22 cellular contexts compared by ENCODE assay signal in the genomic region with DNA sequence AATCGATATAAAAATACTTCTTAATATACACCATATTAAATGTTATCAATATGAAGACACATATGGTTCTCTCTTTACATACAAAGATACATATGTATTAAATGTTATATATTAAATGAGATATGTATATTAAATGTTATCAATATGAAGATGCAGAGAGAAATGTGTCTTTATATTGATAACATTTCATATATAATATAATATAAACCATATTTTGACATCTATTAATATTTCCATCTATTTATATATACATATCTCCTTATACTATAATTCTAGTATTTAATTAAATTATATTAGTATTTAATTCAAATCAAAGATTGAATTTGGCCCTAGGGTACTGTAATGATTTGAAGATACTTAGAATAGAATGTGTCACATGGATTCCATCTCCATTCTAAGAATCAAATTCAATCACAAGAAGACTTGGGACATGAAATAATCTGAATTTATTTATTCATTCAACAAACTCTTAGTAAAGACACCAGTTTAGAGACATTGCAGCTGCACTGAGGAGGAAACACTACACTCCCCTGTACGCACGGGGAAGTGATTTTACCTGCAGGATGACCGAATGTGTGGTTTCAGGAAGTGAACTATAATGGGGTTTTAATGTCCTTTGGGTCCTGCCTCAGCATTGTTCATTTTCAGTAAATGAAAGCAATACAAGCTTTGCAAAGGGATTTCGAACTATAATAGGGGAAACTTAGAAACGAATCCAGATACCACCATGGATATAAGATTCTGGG.
"Had no signal": no experiment of that assay in that cellular context is flagged by ENCODE, and none has a peak within 500 bp of the region (broad histone marks: within the 10 kb centered on the region; RNA-seq: fewer than 3 reads in every experiment).

No MANE protein-coding gene starts in this region.

- H3K27me3 Mint-ChIP-seq: effector memory CD8-positive, alpha-beta T cell had no signal

- H3K27ac ChIP-seq: tibial artery had no signal

- DNase-seq: activated CD4-positive, alpha-beta T cell treated with anti-CD3 and anti-CD28 coated beads for 36 hours; activated CD8-positive, alpha-beta T cell treated with anti-CD3 and anti-CD28 coated beads for 36 hours; activated naive CD4-positive, alpha-beta T cell; activated naive CD8-positive, alpha-beta T cell treated with anti-CD3 and anti-CD28 coated beads for 36 hours; activated T-cell treated with anti-CD3 and anti-CD28 coated beads, Interleukin-2, amount 50 U/mL, for 1 hour; amniotic stem cell; effector memory CD8-positive, alpha-beta T cell; hypothalamus; islet precursor cell; mesendoderm; occipital lobe; retina; stimulated activated CD4-positive, alpha-beta T cell treated with anti-CD3 and anti-CD28 coated beads, Interleukin-12 subunit alpha, Interleukin-12 subunit beta, amount 100 ng/mL, for 4 hours; stimulated activated CD4-positive, alpha-beta T cell treated with anti-CD3 and anti-CD28 coated beads, Interleukin-1b, Interleukin-23, amount 100 ng/mL, for 48 hours; stimulated activated CD8-positive, alpha-beta memory T cell treated with anti-CD3 and anti-CD28 coated beads, Interleukin-4, amount 100 ng/mL, for 48 hours; stimulated activated naive CD4-positive, alpha-beta T cell treated with Interleukin-2 at 50 U/mL for 16 hours; substantia nigra; tibial artery had no signal

- H3K4me3 ChIP-seq: tibial artery had no signal

- FAIRE-seq: urothelium cell line had no signal

- H3K27ac Mint-ChIP-seq: activated CD4-positive, alpha-beta T cell treated with anti-CD3 and anti-CD28 coated beads for 36 hours; activated CD8-positive, alpha-beta T cell treated with anti-CD3 and anti-CD28 coated beads for 36 hours; activated naive CD8-positive, alpha-beta T cell treated with anti-CD3 and anti-CD28 coated beads for 36 hours; activated T-helper 17 cell treated with anti-CD3 and anti-CD28 coated beads, Interleukin-2, amount 50 U/mL, for 72 hours; effector memory CD8-positive, alpha-beta T cell; natural killer cell treated with Interleukin-12 subunit alpha and Interleukin-12 subunit beta and Interleukin-15 and Interleukin-18, amount 100 ng/mL, for 72 hours; WTC11 had no signal

- H3K4me1 ChIP-seq: tibial artery had no signal

- H3K4me3 Mint-ChIP-seq: activated CD4-positive, alpha-beta T cell treated with anti-CD3 and anti-CD28 coated beads for 36 hours; activated CD8-positive, alpha-beta T cell treated with anti-CD3 and anti-CD28 coated beads for 36 hours; activated naive CD8-positive, alpha-beta T cell treated with anti-CD3 and anti-CD28 coated beads for 36 hours; activated T-helper 17 cell treated with anti-CD3 and anti-CD28 coated beads, Interleukin-2, amount 50 U/mL, for 72 hours; effector memory CD8-positive, alpha-beta T cell; natural killer cell treated with Interleukin-12 subunit alpha and Interleukin-12 subunit beta and Interleukin-15 and Interleukin-18, amount 100 ng/mL, for 72 hours; WTC11 had no signal

- ATAC-seq: activated CD4-positive, alpha-beta T cell treated with anti-CD3 and anti-CD28 coated beads for 36 hours; activated CD8-positive, alpha-beta T cell treated with anti-CD3 and anti-CD28 coated beads for 36 hours; activated T-helper 17 cell treated with anti-CD3 and anti-CD28 coated beads, Interleukin-2, amount 50 U/mL, for 72 hours; effector memory CD8-positive, alpha-beta T cell; natural killer cell treated with Interleukin-12 subunit alpha and Interleukin-12 subunit beta and Interleukin-15 and Interleukin-18, amount 100 ng/mL, for 72 hours had no signal

- H3K9me3 Mint-ChIP-seq: activated CD8-positive, alpha-beta T cell treated with anti-CD3 and anti-CD28 coated beads for 36 hours; activated naive CD8-positive, alpha-beta T cell treated with anti-CD3 and anti-CD28 coated beads for 36 hours; activated T-helper 17 cell treated with anti-CD3 and anti-CD28 coated beads, Interleukin-2, amount 50 U/mL, for 72 hours; WTC11 had no signal

- H3K27me3 ChIP-seq: tibial artery had no signal

- H3K36me3 ChIP-seq: tibial artery had no signal

- H3K4me1 Mint-ChIP-seq: activated CD4-positive, alpha-beta T cell treated with anti-CD3 and anti-CD28 coated beads for 36 hours; activated naive CD8-positive, alpha-beta T cell treated with anti-CD3 and anti-CD28 coated beads for 36 hours; activated T-helper 17 cell treated with anti-CD3 and anti-CD28 coated beads, Interleukin-2, amount 50 U/mL, for 72 hours had no signal

- H3K36me3 Mint-ChIP-seq: activated naive CD8-positive, alpha-beta T cell treated with anti-CD3 and anti-CD28 coated beads for 36 hours; natural killer cell treated with Interleukin-12 subunit alpha and Interleukin-12 subunit beta and Interleukin-15 and Interleukin-18, amount 100 ng/mL, for 72 hours; WTC11 had no signal

- H3K9me3 ChIP-seq: tibial artery had no signal
